ENCODE assay signal across 9 cellular contexts in the genomic region with DNA sequence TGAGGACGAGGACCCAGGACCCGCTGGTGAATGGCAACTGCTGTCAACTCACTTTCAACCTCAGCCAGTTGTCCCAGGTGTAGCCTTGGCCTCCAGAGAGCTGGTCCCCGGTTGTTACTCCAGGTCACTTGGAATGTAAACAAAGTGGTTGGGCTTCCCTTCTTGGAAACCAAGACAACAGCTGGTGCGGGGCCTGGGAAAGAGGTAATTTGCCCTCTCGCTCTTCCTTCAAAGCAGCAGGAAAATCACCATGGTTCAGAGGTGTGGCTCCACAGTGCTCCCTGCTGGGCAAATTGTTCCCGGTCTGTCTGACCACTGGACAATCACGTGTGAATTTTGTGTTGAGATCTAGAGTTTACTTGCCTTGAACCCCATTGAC. TPM values are rescaled to one million over a fixed set of nuclear protein-coding genes. Genes with fewer than 3 reads are reported as not detected.
A peak's percentile ranks its signal among the peaks of the same experiment; 100 is the strongest.
DNase-seq lines count a peak whose midpoint lies in the region; ATAC-seq, FAIRE-seq and TF ChIP-seq lines count a peak whose summit lies in the region.
"Had no signal": no experiment of that assay in that cellular context is flagged by ENCODE, and none has a peak within 500 bp of the region (broad histone marks: within the 10 kb centered on the region; RNA-seq: fewer than 3 reads in every experiment).

No MANE protein-coding gene starts in this region.

- H3K9me3 ChIP-seq in A673 (ENCODE audit: low read depth, low read length, poor library complexity, severe bottlenecking) (no peaks in the 10 kb centered on the region), hepatocyte (ENCODE audit: low read depth) (no peaks in the 10 kb centered on the region), upper lobe of left lung (no peaks in the 10 kb centered on the region)

- no peak for FAIRE-seq in RCC 7860 (lab: Jason Lieb, UNC)

- H2AFZ ChIP-seq in hepatocyte, result no peak overlapping the region

- DNase-seq in A673 (ENCODE audit: low spot score), result peak; percentile 49
- DNase-seq in GM10266 (ENCODE audit: extremely low spot score), result no peak
- peak; percentile 8 for DNase-seq in RCC 7860 (ENCODE audit: low spot score)
- DNase-seq in hepatocyte (ENCODE audit: low spot score), result peak; percentile 46
- DNase-seq in upper lobe of left lung, result peak in 1 of 2 donors; percentile 61
- no peak for DNase-seq in T-helper 9 cell

- BruUV-seq in A673 (replicated peaks; lab: Mats Ljungman, UMichigan), result no TSS peak

- intact Hi-C loops in A673 (cut with micrococcal nuclease; ENCODE audit: unreplicated experiment), result no loop called here

- peak; percentile 71 for TF ChIP-seq CTCF in A673 (conservative IDR thresholded peaks at IDR 0.05; ENCODE audit: low read depth, low read length)
- TF ChIP-seq CTCF in GM10266 (IDR thresholded peaks at IDR 0.05; ENCODE audit: control insufficient read depth, insufficient read depth, low read depth, missing control alignments), result peak; percentile 53
- peak; percentile 48 for TF ChIP-seq CTCF in hepatocyte (IDR thresholded peaks at IDR 0.05; ENCODE audit: poor library complexity)
- TF ChIP-seq CTCF in upper lobe of left lung (IDR thresholded peaks at IDR 0.05), result peak; percentile 27 to 50 (median 38)

- H3K27ac ChIP-seq in A673 (ENCODE audit: low read depth, low read length, poor library complexity, severe bottlenecking), result no peak overlapping the region
- H3K27ac ChIP-seq in hepatocyte, result no peak overlapping the region
- H3K27ac ChIP-seq in upper lobe of left lung, result peak overlapping the region in 1 of 4 donors; percentile 61

- ATAC-seq in upper lobe of left lung (ENCODE audit: low FRiP score in 2 of 2) (peak in 1 of 2 donors; percentile 69), GM19467 (IDR thresholded peaks at IDR 0.05; ENCODE audit: unreplicated experiment) (no peak), HG02840 (IDR thresholded peaks at IDR 0.05; ENCODE audit: low FRiP score, unreplicated experiment) (no peak)

- H3K27me3 ChIP-seq in A673 (replicated peaks; ENCODE audit: insufficient read depth, low read depth, low read length, poor library complexity) (peaks cover 88% of the 10 kb centered on the region), hepatocyte (no peaks in the 10 kb centered on the region), upper lobe of left lung (no peaks in the 10 kb centered on the region)

- no peaks in the 10 kb centered on the region for H4K20me1 ChIP-seq in hepatocyte (ENCODE audit: insufficient read depth, poor library complexity, severe bottlenecking)

- H3K4me2 ChIP-seq in hepatocyte, result no peak overlapping the region

- H3K4me1 ChIP-seq in A673 (ENCODE audit: insufficient read depth, low read length, poor library complexity, severe bottlenecking) (no peaks in the 10 kb centered on the region), hepatocyte (ENCODE audit: insufficient read depth) (peaks cover 10% of the 10 kb centered on the region), upper lobe of left lung (peaks cover 0 to 13% (median 6%) of the 10 kb centered on the region in 4 donors)

- no peak for TF ChIP-seq POLR2A in upper lobe of left lung (IDR thresholded peaks at IDR 0.05)

- H3K4me3 ChIP-seq in A673 (ENCODE audit: low read depth, low read length, poor library complexity, severe bottlenecking) (no peak overlapping the region), hepatocyte (no peak overlapping the region), upper lobe of left lung (no peak overlapping the region)

- no peaks in the 10 kb centered on the region for H3K36me3 ChIP-seq in A673 (ENCODE audit: insufficient read depth, low read length, poor library complexity, severe bottlenecking)
- H3K36me3 ChIP-seq in hepatocyte (replicated peaks; ENCODE audit: insufficient read depth, low read depth), result no peaks in the 10 kb centered on the region
- H3K36me3 ChIP-seq in upper lobe of left lung, result no peaks in the 10 kb centered on the region

- no peak for TF ChIP-seq EP300 in upper lobe of left lung (IDR thresholded peaks at IDR 0.05)

- CTCF ChIA-PET in A673 (lab: Charles Lee), result no interaction called here

- H3K9me2 ChIP-seq in hepatocyte (replicated peaks; ENCODE audit: insufficient read depth), result no peaks in the 10 kb centered on the region

- 49% methylated on average over 7 of the region's 7 CpGs for WGBS in hepatocyte (ENCODE audit: low lambda C conversion rate, missing lambda C conversion rate)
- WGBS in upper lobe of left lung, 2 donors, result 39 to 41% methylated on average over 7 of the region's 7 CpGs

- no peaks in the 10 kb centered on the region for H3K79me2 ChIP-seq in hepatocyte

- POLR2A ChIA-PET in A673 (lab: Charles Lee; ENCODE audit: low non-redundant PET), result no interaction called here

RNA-seq across cellular contexts. Expression of gene SLC1A2, which starts 15.0 kb away (rescaled TPM):
- total RNA-seq in A673 (2021) (0.11 TPM in 1 of 2 replicates, not detected in the other), hepatocyte (0.84 and 2.9 TPM in 2 replicates), upper lobe of left lung (1 to 10 TPM; 1.5 to 3.1 (median 2.0) TPM)
- polyA plus RNA-seq in hepatocyte, result 0.59 TPM in 1 of 2 replicates, not detected in the other
- total RNA-seq: dermis microvascular lymphatic vessel endothelial cell had no signal

Comparison
In these comparisons a context has a peak if more than half of its experiments do, and no peak if none do; other contexts are left out.
1. DNase-seq: peak in A673 (single experiment), RCC 7860 (single experiment) and hepatocyte (single experiment); none in GM10266 (single experiment) and T-helper 9 cell (single experiment).
2. Peak in every context shown above with its lines, with median percentiles within 50 percentile points of each other: CTCF ChIP-seq.